In genomic region chr11:75792127-75792731, GRCh38 we compare ENCODE assay signal across 23 cellular contexts.
"Had no signal": no experiment of that assay in that cellular context is flagged by ENCODE, and none has a peak within 500 bp of the region (broad histone marks: within the 10 kb centered on the region; RNA-seq: fewer than 3 reads in every experiment).

No MANE protein-coding gene starts in this region.

- DNase-seq: activated CD4-positive, alpha-beta T cell treated with anti-CD3 and anti-CD28 coated beads, Interleukin-2, amount 10 ng/mL, durations not matched to agents 7 days and 5 days; activated CD4-positive, CD25-positive, alpha-beta regulatory T cell treated with anti-CD3 and anti-CD28 coated beads, Interleukin-2, amount 50 U/mL, for 72 hours; activated CD8-positive, alpha-beta memory T cell treated with anti-CD3 and anti-CD28 coated beads, Interleukin-2, amount 10 ng/mL, durations not matched to agents 7 days and 5 days; activated CD8-positive, alpha-beta T cell treated with anti-CD3 and anti-CD28 coated beads for 36 hours; activated gamma-delta T cell; activated naive CD4-positive, alpha-beta T cell treated with anti-CD3 and anti-CD28 coated beads, Interleukin-2, amount 50 U/mL, for 16 hours; activated naive CD8-positive, alpha-beta T cell treated with anti-CD3 and anti-CD28 coated beads, Interleukin-2, amount 50 U/mL, for 24 hours; activated T-cell treated with anti-CD3 and anti-CD28 coated beads for 4 hours; caudate nucleus; gastrocnemius medialis; hippocampal formation; mesenchymal stem cell; nucleus accumbens; stimulated activated CD4-positive, alpha-beta T cell treated with anti-CD3 and anti-CD28 coated beads, Interleukin-4, amount 100 ng/mL, for 1 hour; stimulated activated naive CD4-positive, alpha-beta T cell treated with Interleukin-2 at 50 U/mL for 16 hours; substantia nigra; SW 1271; T-helper 2 cell; thyroid gland; upper lobe of right lung had no signal

- H3K27ac Mint-ChIP-seq: activated CD4-positive, alpha-beta T cell treated with anti-CD3 and anti-CD28 coated beads, Interleukin-2, amount 10 ng/mL, durations not matched to agents 7 days and 5 days; activated CD8-positive, alpha-beta memory T cell treated with anti-CD3 and anti-CD28 coated beads, Interleukin-2, amount 10 ng/mL, durations not matched to agents 7 days and 5 days; activated CD8-positive, alpha-beta T cell treated with anti-CD3 and anti-CD28 coated beads for 36 hours; activated naive CD8-positive, alpha-beta T cell treated with anti-CD3 and anti-CD28 coated beads, Interleukin-2, amount 50 U/mL, for 24 hours; nephron had no signal

- H3K4me1 Mint-ChIP-seq: activated CD4-positive, alpha-beta T cell treated with anti-CD3 and anti-CD28 coated beads, Interleukin-2, amount 10 ng/mL, durations not matched to agents 7 days and 5 days; activated CD8-positive, alpha-beta memory T cell treated with anti-CD3 and anti-CD28 coated beads, Interleukin-2, amount 10 ng/mL, durations not matched to agents 7 days and 5 days; activated naive CD8-positive, alpha-beta T cell treated with anti-CD3 and anti-CD28 coated beads, Interleukin-2, amount 50 U/mL, for 24 hours; nephron had no signal

- H3K36me3 Mint-ChIP-seq: activated CD8-positive, alpha-beta memory T cell treated with anti-CD3 and anti-CD28 coated beads, Interleukin-2, amount 10 ng/mL, durations not matched to agents 7 days and 5 days; brain had no signal

- H3K4me3 Mint-ChIP-seq: activated CD4-positive, alpha-beta T cell treated with anti-CD3 and anti-CD28 coated beads, Interleukin-2, amount 10 ng/mL, durations not matched to agents 7 days and 5 days; activated CD8-positive, alpha-beta memory T cell treated with anti-CD3 and anti-CD28 coated beads, Interleukin-2, amount 10 ng/mL, durations not matched to agents 7 days and 5 days; activated CD8-positive, alpha-beta T cell treated with anti-CD3 and anti-CD28 coated beads for 36 hours; activated naive CD8-positive, alpha-beta T cell treated with anti-CD3 and anti-CD28 coated beads, Interleukin-2, amount 50 U/mL, for 24 hours; brain; nephron had no signal

- H3K27ac ChIP-seq: esophagus muscularis mucosa, gastrocnemius medialis, thyroid gland, upper lobe of right lung had no signal

- H3K27me3 ChIP-seq: esophagus muscularis mucosa, gastrocnemius medialis, thyroid gland, upper lobe of right lung had no signal

- H3K36me3 ChIP-seq: esophagus muscularis mucosa, gastrocnemius medialis, thyroid gland, upper lobe of right lung had no signal

- H3K9me3 ChIP-seq: esophagus muscularis mucosa, gastrocnemius medialis, thyroid gland, upper lobe of right lung had no signal

- H3K27me3 Mint-ChIP-seq: activated CD4-positive, alpha-beta T cell treated with anti-CD3 and anti-CD28 coated beads, Interleukin-2, amount 10 ng/mL, durations not matched to agents 7 days and 5 days; activated CD8-positive, alpha-beta memory T cell treated with anti-CD3 and anti-CD28 coated beads, Interleukin-2, amount 10 ng/mL, durations not matched to agents 7 days and 5 days; activated CD8-positive, alpha-beta T cell treated with anti-CD3 and anti-CD28 coated beads for 36 hours; activated naive CD8-positive, alpha-beta T cell treated with anti-CD3 and anti-CD28 coated beads, Interleukin-2, amount 50 U/mL, for 24 hours had no signal

- H3K9me3 Mint-ChIP-seq: activated CD4-positive, alpha-beta T cell treated with anti-CD3 and anti-CD28 coated beads, Interleukin-2, amount 10 ng/mL, durations not matched to agents 7 days and 5 days; activated CD8-positive, alpha-beta T cell treated with anti-CD3 and anti-CD28 coated beads for 36 hours; activated naive CD8-positive, alpha-beta T cell treated with anti-CD3 and anti-CD28 coated beads, Interleukin-2, amount 50 U/mL, for 24 hours; brain; nephron had no signal

- H3K4me1 ChIP-seq: esophagus muscularis mucosa, gastrocnemius medialis, thyroid gland, upper lobe of right lung had no signal

- ATAC-seq: activated CD8-positive, alpha-beta memory T cell treated with anti-CD3 and anti-CD28 coated beads, Interleukin-2, amount 10 ng/mL, durations not matched to agents 7 days and 5 days; activated CD8-positive, alpha-beta T cell treated with anti-CD3 and anti-CD28 coated beads for 36 hours; activated naive CD8-positive, alpha-beta T cell treated with anti-CD3 and anti-CD28 coated beads, Interleukin-2, amount 50 U/mL, for 24 hours; upper lobe of right lung had no signal

- H3K4me3 ChIP-seq: esophagus muscularis mucosa, gastrocnemius medialis, thyroid gland, upper lobe of right lung had no signal
